Comparison of ENCODE assay signal across 11 cellular contexts in genomic region chr3:42023380-42023779, GRCh38.
DNase-seq lines count a peak whose midpoint lies in the region; ATAC-seq and TF ChIP-seq lines count a peak whose summit lies in the region.
"Had no signal": no experiment of that assay in that cellular context is flagged by ENCODE, and none has a peak within 500 bp of the region (broad histone marks: within the 10 kb centered on the region; RNA-seq: fewer than 3 reads in every experiment).

No MANE protein-coding gene starts in this region.

- TF ChIP-seq POLR2A in Peyer's patch (IDR thresholded peaks at IDR 0.05): no peak

- TF ChIP-seq CTCF in type B pancreatic cell (conservative IDR thresholded peaks at IDR 0.05) (no peak), Peyer's patch (IDR thresholded peaks at IDR 0.05) (no peak)

- H3K4me1 ChIP-seq in Peyer's patch: peaks cover 0 to 61% (median 12%) of the 10 kb centered on the region in 4 donors

- intact Hi-C loops in cardiac septum (cut with DNase I) (no loop called here), left cardiac atrium (cut with DNase I) (no loop called here)

- no peaks in the 10 kb centered on the region for H3K36me3 ChIP-seq in Peyer's patch
- H3K36me3 ChIP-seq: BE2C, pancreas had no signal

- H3K27ac ChIP-seq in Peyer's patch: peak overlapping the region in 1 of 4 donors; percentile 85

- peaks cover 83% of the 10 kb centered on the region for H3K4me1 Mint-ChIP-seq in activated T-cell treated with anti-CD3 and anti-CD28 coated beads, Interleukin-2, amount 50 U/mL, for 72 hours (ENCODE audit: low read depth)
- H3K4me1 Mint-ChIP-seq in naive B cell (peaks cover 63 to 96% (median 90%) of the 10 kb centered on the region in 3 donors), type B pancreatic cell (ENCODE audit: unreplicated experiment) (peaks cover 53% of the 10 kb centered on the region)

- H3K27ac Mint-ChIP-seq in activated T-cell treated with anti-CD3 and anti-CD28 coated beads, Interleukin-2, amount 50 U/mL, for 72 hours: no peak overlapping the region
- H3K27ac Mint-ChIP-seq in naive B cell (peak overlapping the region; percentile 76 to 91 (median 87)), type B pancreatic cell (peak overlapping the region; percentile 71)

- DNase-seq in cardiac septum (ENCODE audit: low spot score) (peak; percentile 10), left cardiac atrium (no peak), naive B cell (no peak), type B pancreatic cell (ENCODE audit: extremely low spot score, unreplicated experiment) (no peak), NK-92 (lab: John Stamatoyannopoulos, UW; ENCODE audit: unreplicated experiment) (no peak), Peyer's patch (no peak), retina (no peak)
- DNase-seq in activated T-cell treated with anti-CD3 and anti-CD28 coated beads, Interleukin-2, amount 50 U/mL, for 72 hours: peak; percentile 15 to 68
- DNase-seq: BE2C, NCI-H510A, pancreas had no signal

- ATAC-seq in left cardiac atrium: no peak
- ATAC-seq in activated T-cell treated with anti-CD3 and anti-CD28 coated beads, Interleukin-2, amount 50 U/mL, for 72 hours (replicated peaks in 1 of 2): peak; percentile 79 to 90
- no peak for ATAC-seq in naive B cell (ENCODE audit: low read depth in 2 of 2)
- ATAC-seq: pancreas had no signal

- peak overlapping the region; percentile 27 to 46 for H3K4me3 Mint-ChIP-seq in activated T-cell treated with anti-CD3 and anti-CD28 coated beads, Interleukin-2, amount 50 U/mL, for 72 hours
- H3K4me3 Mint-ChIP-seq in naive B cell (peak overlapping the region; percentile 22 to 84 (median 67)), type B pancreatic cell (peak overlapping the region; percentile 16)

- no peaks in the 10 kb centered on the region for H3K9me3 ChIP-seq in Peyer's patch
- H3K9me3 ChIP-seq: BE2C, pancreas had no signal

- no peaks in the 10 kb centered on the region for H3K27me3 ChIP-seq in Peyer's patch
- H3K27me3 ChIP-seq: BE2C, pancreas had no signal

- H3K4me3 ChIP-seq in Peyer's patch: no peak overlapping the region
- H3K4me3 ChIP-seq: pancreas had no signal

- no peaks in the 10 kb centered on the region for H3K27me3 Mint-ChIP-seq in activated T-cell treated with anti-CD3 and anti-CD28 coated beads, Interleukin-2, amount 50 U/mL, for 72 hours (ENCODE audit: low read depth)
- H3K27me3 Mint-ChIP-seq in naive B cell (no peaks in the 10 kb centered on the region), type B pancreatic cell (no peaks in the 10 kb centered on the region)

- peaks cover 0 to 2% of the 10 kb centered on the region in 2 donors for H3K36me3 Mint-ChIP-seq in activated T-cell treated with anti-CD3 and anti-CD28 coated beads, Interleukin-2, amount 50 U/mL, for 72 hours (ENCODE audit: insufficient read depth in 2 of 2)
- H3K36me3 Mint-ChIP-seq in naive B cell (peaks cover 3 to 5% of the 10 kb centered on the region in 2 donors), type B pancreatic cell (peaks cover 6% of the 10 kb centered on the region)

- H3K9me3 Mint-ChIP-seq in activated T-cell treated with anti-CD3 and anti-CD28 coated beads, Interleukin-2, amount 50 U/mL, for 72 hours: peaks cover 2% of the 10 kb centered on the region in 2 donors
- peaks cover 0 to 3% (median 0%) of the 10 kb centered on the region in 7 donors for H3K9me3 Mint-ChIP-seq in naive B cell
- no peaks in the 10 kb centered on the region for H3K9me3 Mint-ChIP-seq in type B pancreatic cell

Comparison
In these comparisons a context has a peak if more than half of its experiments do, and no peak if none do; other contexts are left out.
1. DNase-seq: peak in cardiac septum (single experiment) and activated T-cell treated with anti-CD3 and anti-CD28 coated beads, Interleukin-2, amount 50 U/mL, for 72 hours (2 of 2); none in left cardiac atrium (single experiment), naive B cell (single experiment), type B pancreatic cell (single experiment), NK-92 (single experiment), Peyer's patch (0 of 3) and retina (single experiment).
2. ATAC-seq: peak in activated T-cell treated with anti-CD3 and anti-CD28 coated beads, Interleukin-2, amount 50 U/mL, for 72 hours (2 of 2); none in left cardiac atrium (0 of 2) and naive B cell (0 of 2).
3. H3K4me3 Mint-ChIP-seq: peak in every context shown above with its lines; median percentile 67 in naive B cell; 36 in activated T-cell treated with anti-CD3 and anti-CD28 coated beads, Interleukin-2, amount 50 U/mL, for 72 hours; 16 in type B pancreatic cell.